ENCODE assay signal across 15 cellular contexts in the genomic region with DNA sequence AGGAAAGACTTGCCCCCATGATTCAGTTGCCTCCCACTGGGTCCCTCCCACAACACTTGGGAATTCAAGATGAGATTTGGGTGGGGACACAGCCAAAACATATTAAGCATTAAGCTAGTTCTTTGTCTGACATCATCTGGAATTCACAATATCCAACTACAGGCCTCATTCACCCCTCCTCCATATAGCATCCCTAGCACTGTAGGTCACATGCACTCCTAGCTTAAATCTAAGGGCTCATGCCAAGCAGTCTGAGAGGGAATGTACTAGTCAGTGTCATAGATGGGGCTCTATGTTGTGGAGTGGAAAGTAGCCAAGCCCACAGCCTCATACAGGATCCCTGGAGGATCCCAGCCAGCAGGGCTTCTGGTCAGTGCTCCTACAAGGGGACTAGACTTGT.
DNase-seq lines count a peak whose midpoint lies in the region; ATAC-seq and TF ChIP-seq lines count a peak whose summit lies in the region.
"Had no signal": no experiment of that assay in that cellular context is flagged by ENCODE, and none has a peak within 500 bp of the region (broad histone marks: within the 10 kb centered on the region; RNA-seq: fewer than 3 reads in every experiment).

No MANE protein-coding gene starts in this region.

- no peak for TF ChIP-seq CTCF in AG10803 (conservative IDR thresholded peaks at IDR 0.05; ENCODE audit: low read length)
- no peak for TF ChIP-seq CTCF in astrocyte of the spinal cord (IDR thresholded peaks at IDR 0.05; ENCODE audit: low read depth, low read length)
- TF ChIP-seq CTCF in fibroblast of mammary gland (conservative IDR thresholded peaks at IDR 0.05; ENCODE audit: control insufficient read depth, insufficient read depth, low read depth, low read length), result no peak

- DNase-seq in AG10803 (ENCODE audit: low read depth) (peak; percentile 35), astrocyte of the spinal cord (ENCODE audit: low read depth, low spot score) (peak; percentile 31), fibroblast of mammary gland (ENCODE audit: low read depth) (peak; percentile 61), skeletal muscle cell (ENCODE audit: low read depth) (peak; percentile 67), AML-193 (lab: John Stamatoyannopoulos, UW) (no peak)
- DNase-seq in activated CD4-positive, alpha-beta T cell treated with anti-CD3 and anti-CD28 coated beads, Interleukin-2, amount 50 U/mL, for 4 hours, result no peak
- DNase-seq: ACHN; CD8-positive, alpha-beta T cell; COR-L47; DMS153; DMS79 treated with DMSO at 0.1 percent for 48 hours; EL had no signal

- H3K4me3 ChIP-seq in AG10803 (ENCODE audit: low read length) (no peak overlapping the region), astrocyte of the spinal cord (ENCODE audit: low read depth, low read length) (no peak overlapping the region), fibroblast of mammary gland (ENCODE audit: control insufficient read depth, low read depth, low read length) (no peak overlapping the region), skeletal muscle cell (ENCODE audit: low read depth, low read length) (no peak overlapping the region)

- in situ Hi-C loops in astrocyte of the spinal cord (cut with HindIII; ENCODE audit: low sequenced_read_pairs), result no loop called here

- ATAC-seq in HG03571 (IDR thresholded peaks at IDR 0.05; ENCODE audit: unreplicated experiment) (no peak), GM19324 (IDR thresholded peaks at IDR 0.05; ENCODE audit: low FRiP score, unreplicated experiment) (no peak)
- ATAC-seq: CD8-positive, alpha-beta T cell; HCT116 had no signal

Comparison
In these comparisons a context has a peak if more than half of its experiments do, and no peak if none do; other contexts are left out.
1. DNase-seq: peak in AG10803 (single experiment), astrocyte of the spinal cord (single experiment), fibroblast of mammary gland (single experiment) and skeletal muscle cell (single experiment); none in AML-193 (0 of 2) and activated CD4-positive, alpha-beta T cell treated with anti-CD3 and anti-CD28 coated beads, Interleukin-2, amount 50 U/mL, for 4 hours (0 of 2).